26 cellular contexts compared by ENCODE assay signal in genomic region chr1:61330018-61330417, GRCh38.
DNase-seq lines count a peak whose midpoint lies in the region; ATAC-seq, FAIRE-seq and TF ChIP-seq lines count a peak whose summit lies in the region.
"Had no signal": no experiment of that assay in that cellular context is flagged by ENCODE, and none has a peak within 500 bp of the region (broad histone marks: within the 10 kb centered on the region; RNA-seq: fewer than 3 reads in every experiment).

No MANE protein-coding gene starts in this region.

- H3F3A ChIP-seq in GM23248 (ENCODE audit: insufficient read depth) (no peaks in the 10 kb centered on the region), PC-3 (ENCODE audit: low read length, unreplicated experiment) (no peaks in the 10 kb centered on the region)

- no peak overlapping the region for H3K18ac ChIP-seq in mesendoderm (ENCODE audit: low read length)

- no peak overlapping the region for H3K56ac ChIP-seq in mesendoderm (ENCODE audit: low read length)

- no peaks in the 10 kb centered on the region for H3K27me3 Mint-ChIP-seq in activated T-helper 17 cell treated with anti-CD3 and anti-CD28 coated beads, Interleukin-2, amount 50 U/mL, for 72 hours
- H3K27me3 Mint-ChIP-seq: CD4-positive, alpha-beta T cell; CD8-positive, alpha-beta memory T cell had no signal

- no peaks in the 10 kb centered on the region for H3K9me1 ChIP-seq in keratinocyte (ENCODE audit: control insufficient read depth, extremely low read depth, insufficient read depth, low read length)

- no peaks in the 10 kb centered on the region for H3K79me2 ChIP-seq in GM23248 (ENCODE audit: insufficient read depth)
- H3K79me2 ChIP-seq in PC-3 (ENCODE audit: low read length) = no peaks in the 10 kb centered on the region
- peaks cover 4% of the 10 kb centered on the region for H3K79me2 ChIP-seq in keratinocyte (ENCODE audit: control insufficient read depth, insufficient read depth, low read length)
- H3K79me2 ChIP-seq in mesendoderm (ENCODE audit: control insufficient read depth, insufficient read depth, low read length) = no peaks in the 10 kb centered on the region

- H3K4me3 ChIP-seq in GM23248 (no peak overlapping the region), PC-3 (ENCODE audit: low read length) (no peak overlapping the region), keratinocyte (ENCODE audit: control insufficient read depth in 2 of 3, extremely low read depth in 1 of 3, insufficient read depth in 2 of 3, low read depth in 1 of 3, low read length in 3 of 3) (peak overlapping the region in 2 of 3 experiments; percentile 1 to 2), Peyer's patch (no peak overlapping the region), mesendoderm (ENCODE audit: low read length) (no peak overlapping the region)
- H3K4me3 ChIP-seq: A549; BLaER1 treated with 17β-estradiol and CSF1 and Interleukin-3, amounts not matched to agents 10 nM and 100 nM had no signal

- H2AFZ ChIP-seq in GM23248 = no peak overlapping the region
- H2AFZ ChIP-seq in PC-3 (ENCODE audit: low read length) = 0 out of 2 replicates have a peak overlapping the region, but pooled peaks have one; percentile 15
- peak overlapping the region; percentile 77 for H2AFZ ChIP-seq in keratinocyte (ENCODE audit: control insufficient read depth, low read length)

- ATAC-seq in PC-3 = no peak
- ATAC-seq in activated T-helper 17 cell treated with anti-CD3 and anti-CD28 coated beads, Interleukin-2, amount 50 U/mL, for 72 hours (replicated peaks) = no peak
- ATAC-seq: A549 had no signal

- POLR2A ChIA-PET in PC-3 (lab: Charles Lee; ENCODE audit: unreplicated experiment) = no interaction called here

- no peak overlapping the region for H4K8ac ChIP-seq in mesendoderm (ENCODE audit: low read depth, low read length)

- no peak overlapping the region for H3K4me3 Mint-ChIP-seq in activated T-helper 17 cell treated with anti-CD3 and anti-CD28 coated beads, Interleukin-2, amount 50 U/mL, for 72 hours
- H3K4me3 Mint-ChIP-seq: CD14-positive monocyte; CD4-positive, alpha-beta T cell; CD8-positive, alpha-beta memory T cell had no signal

- no peak overlapping the region for H4K5ac ChIP-seq in mesendoderm (ENCODE audit: low read length)

- CTCF ChIA-PET in PC-3 (lab: Charles Lee) = no interaction called here

- no peaks in the 10 kb centered on the region for H3K36me3 ChIP-seq in GM23248 (ENCODE audit: low read depth)
- no peaks in the 10 kb centered on the region for H3K36me3 ChIP-seq in PC-3 (ENCODE audit: low read depth, low read length)
- H3K36me3 ChIP-seq in keratinocyte (ENCODE audit: control insufficient read depth in 2 of 2, extremely low read depth in 1 of 2, insufficient read depth in 2 of 2, low read length in 2 of 2) = peaks cover 2 to 4% of the 10 kb centered on the region in 2 experiments
- H3K36me3 ChIP-seq in Peyer's patch = no peaks in the 10 kb centered on the region
- no peaks in the 10 kb centered on the region for H3K36me3 ChIP-seq in mesendoderm (ENCODE audit: control insufficient read depth, insufficient read depth, low read length)
- H3K36me3 ChIP-seq: BE2C; BLaER1 treated with 17β-estradiol and CSF1 and Interleukin-3, amounts not matched to agents 10 nM and 100 nM had no signal

- FAIRE-seq in keratinocyte (lab: Jason Lieb, UNC) = no peak
- FAIRE-seq: A549, D721Med, GM12891, GM18507, H1 had no signal

- WGBS in GM23248 (ENCODE audit: low coverage in 1 of 2, low lambda C conversion rate in 2 of 2, missing lambda C conversion rate in 2 of 2), 2 experiments = 79 to 84% methylated on average over 5 of the region's 5 CpGs
- no CpG with 5 or more reads among the region's 5 CpGs for WGBS in mesendoderm (ENCODE audit: extremely low coverage, insufficient coverage, low lambda C conversion rate)

- H4K20me1 ChIP-seq in GM23248 (ENCODE audit: insufficient read depth) (no peaks in the 10 kb centered on the region), PC-3 (ENCODE audit: low read length) (no peaks in the 10 kb centered on the region), keratinocyte (ENCODE audit: control insufficient read depth, extremely low read depth, insufficient read depth, low read length) (no peaks in the 10 kb centered on the region)
- H4K20me1 ChIP-seq: BLaER1 treated with 17β-estradiol and CSF1 and Interleukin-3, amounts not matched to agents 10 nM and 100 nM had no signal

- H3K27ac ChIP-seq in GM23248 (no peak overlapping the region), PC-3 (ENCODE audit: low read length) (peak overlapping the region; percentile 66), keratinocyte (ENCODE audit: control insufficient read depth, insufficient read depth, low read length) (peak overlapping the region; percentile 88), Peyer's patch (no peak overlapping the region), mesendoderm (ENCODE audit: low read depth, low read length) (no peak overlapping the region)
- H3K27ac ChIP-seq: A549; BLaER1 treated with 17β-estradiol and CSF1 and Interleukin-3, amounts not matched to agents 10 nM and 100 nM had no signal

- TF ChIP-seq POLR2A in Peyer's patch (IDR thresholded peaks at IDR 0.05) = no peak

- H3K23ac ChIP-seq in mesendoderm (ENCODE audit: low read length) = no peak overlapping the region

- H3K4me2 ChIP-seq in GM23248 (ENCODE audit: unreplicated experiment) (no peak overlapping the region), PC-3 (ENCODE audit: low read length) (peak overlapping the region; percentile 50; the same call in 1 of the 2 replicates), keratinocyte (ENCODE audit: control insufficient read depth, extremely low read depth, insufficient read depth, low read depth, low read length) (peak overlapping the region; percentile 75), mesendoderm (ENCODE audit: low read length) (no peak overlapping the region)
- H3K4me2 ChIP-seq: A549; BLaER1 treated with 17β-estradiol and CSF1 and Interleukin-3, amounts not matched to agents 10 nM and 100 nM had no signal

- no peak overlapping the region for H2BK120ac ChIP-seq in mesendoderm (ENCODE audit: low read depth, low read length)

- H3K9ac ChIP-seq in GM23248 (no peak overlapping the region), PC-3 (ENCODE audit: low read length) (no peak overlapping the region), keratinocyte (ENCODE audit: control insufficient read depth, extremely low read depth, insufficient read depth, low read length) (peak overlapping the region; percentile 63), mesendoderm (ENCODE audit: low read length) (no peak overlapping the region)
- H3K9ac ChIP-seq: BLaER1 treated with 17β-estradiol and CSF1 and Interleukin-3, amounts not matched to agents 10 nM and 100 nM had no signal

- H3K79me1 ChIP-seq in mesendoderm (ENCODE audit: low read length) = no peaks in the 10 kb centered on the region

- BruUV-seq in PC-3 (replicated peaks; lab: Mats Ljungman, UMichigan) = no TSS peak

- peaks cover 9% of the 10 kb centered on the region for H3K9me3 Mint-ChIP-seq in activated T-helper 17 cell treated with anti-CD3 and anti-CD28 coated beads, Interleukin-2, amount 50 U/mL, for 72 hours
- H3K9me3 Mint-ChIP-seq: CD14-positive monocyte; CD8-positive, alpha-beta memory T cell had no signal

- no peak overlapping the region for H2BK15ac ChIP-seq in mesendoderm (replicated peaks; ENCODE audit: low read depth)

- intact Hi-C loops in PC-3 (cut with micrococcal nuclease) = no loop called here

- H3K4me1 ChIP-seq in GM23248 (ENCODE audit: insufficient read depth) = no peaks in the 10 kb centered on the region
- peaks cover 13% of the 10 kb centered on the region for H3K4me1 ChIP-seq in PC-3 (ENCODE audit: insufficient read depth, low read length)
- peaks cover 35% of the 10 kb centered on the region for H3K4me1 ChIP-seq in keratinocyte (ENCODE audit: control insufficient read depth, extremely low read depth, insufficient read depth, low read length)
- H3K4me1 ChIP-seq in Peyer's patch = no peaks in the 10 kb centered on the region
- H3K4me1 ChIP-seq in mesendoderm (ENCODE audit: control insufficient read depth, low read depth, low read length) = no peaks in the 10 kb centered on the region
- H3K4me1 ChIP-seq: BLaER1 treated with 17β-estradiol and CSF1 and Interleukin-3, amounts not matched to agents 10 nM and 100 nM had no signal

- no peaks in the 10 kb centered on the region for H3K9me3 ChIP-seq in GM23248 (ENCODE audit: low read depth)
- H3K9me3 ChIP-seq in PC-3 (ENCODE audit: low read length) = no peaks in the 10 kb centered on the region
- no peaks in the 10 kb centered on the region for H3K9me3 ChIP-seq in keratinocyte (ENCODE audit: control insufficient read depth, low read depth, low read length)
- no peaks in the 10 kb centered on the region for H3K9me3 ChIP-seq in Peyer's patch
- H3K9me3 ChIP-seq: A549; BE2C; BLaER1 treated with 17β-estradiol and CSF1 and Interleukin-3, amounts not matched to agents 10 nM and 100 nM had no signal

- H3K9me2 ChIP-seq in GM23248 (ENCODE audit: insufficient read depth) = no peaks in the 10 kb centered on the region
- H3K9me2 ChIP-seq in PC-3 (replicated peaks; ENCODE audit: low read length) = no peaks in the 10 kb centered on the region

- H3K4ac ChIP-seq in mesendoderm (ENCODE audit: low read depth, low read length) = no peak overlapping the region

- H3K4me1 Mint-ChIP-seq in activated T-helper 17 cell treated with anti-CD3 and anti-CD28 coated beads, Interleukin-2, amount 50 U/mL, for 72 hours = peaks cover 22% of the 10 kb centered on the region

- H3K27ac Mint-ChIP-seq in activated T-helper 17 cell treated with anti-CD3 and anti-CD28 coated beads, Interleukin-2, amount 50 U/mL, for 72 hours = peak overlapping the region; percentile 97
- H3K27ac Mint-ChIP-seq: CD14-positive monocyte; CD4-positive, alpha-beta T cell; CD8-positive, alpha-beta memory T cell had no signal

- no peak overlapping the region for H2AK5ac ChIP-seq in mesendoderm (ENCODE audit: low read length)

- H2BK5ac ChIP-seq in mesendoderm (ENCODE audit: low read length) = no peak overlapping the region

- dilution Hi-C loops in keratinocyte (cut with MboI; ENCODE audit: extremely low pct_ligation_motif_present, low sequenced_read_pairs) = no loop called here

- no peaks in the 10 kb centered on the region for H3K27me3 ChIP-seq in GM23248 (replicated peaks; ENCODE audit: insufficient read depth)
- no peaks in the 10 kb centered on the region for H3K27me3 ChIP-seq in PC-3 (ENCODE audit: low read length)
- H3K27me3 ChIP-seq in keratinocyte (ENCODE audit: control insufficient read depth, extremely low read depth, insufficient read depth, low read length) = no peaks in the 10 kb centered on the region
- H3K27me3 ChIP-seq in Peyer's patch = no peaks in the 10 kb centered on the region
- H3K27me3 ChIP-seq in mesendoderm (ENCODE audit: insufficient read depth, low read length, poor library complexity) = no peaks in the 10 kb centered on the region
- H3K27me3 ChIP-seq: BE2C; BLaER1 treated with 17β-estradiol and CSF1 and Interleukin-3, amounts not matched to agents 10 nM and 100 nM had no signal

- DNase-seq in GM23248 (peak; percentile 14), PC-3 (peak; percentile 80), keratinocyte (ENCODE audit: low read depth, low spot score) (no peak), Peyer's patch (no peak), NCI-H2081 (lab: John Stamatoyannopoulos, UW) (no peak), mesendoderm (no peak)
- DNase-seq: 8988T; ACHN; AML-193; BE2C; CD4-positive, alpha-beta T cell; CD8-positive, alpha-beta memory T cell; DMS 273 treated with DMSO at 0.1 percent for 48 hours; DMS79; EL; GDM1; H7; HCEC 1CT had no signal

- in situ Hi-C loops in GM23248 (cut with MboI) = loop anchor here (10.0 to 25.0 kb wide), 2 partner anchors 268 to 525 kb away; no protein-coding TSS in a partner anchor

- no peak for TF ChIP-seq CTCF in PC-3 (conservative IDR thresholded peaks at IDR 0.05; ENCODE audit: low read depth, low read length)
- no peak for TF ChIP-seq CTCF in keratinocyte (optimal IDR thresholded peaks at IDR 0.05 in 1 of 3, IDR thresholded peaks at IDR 0.05 in 1 of 3, conservative IDR thresholded peaks at IDR 0.05 in 1 of 3; ENCODE audit: extremely low read depth in 1 of 3, insufficient read depth in 2 of 3, low read length in 3 of 3)
- TF ChIP-seq CTCF in Peyer's patch (IDR thresholded peaks at IDR 0.05) = no peak

- peaks cover 9% of the 10 kb centered on the region for H3K36me3 Mint-ChIP-seq in activated T-helper 17 cell treated with anti-CD3 and anti-CD28 coated beads, Interleukin-2, amount 50 U/mL, for 72 hours (ENCODE audit: low read depth)

Comparison
In these comparisons a context has a peak if more than half of its experiments do, and no peak if none do; other contexts are left out.
1. DNase-seq: peak in GM23248 (single experiment) and PC-3 (single experiment); none in keratinocyte (single experiment), Peyer's patch (0 of 3), NCI-H2081 (0 of 2) and mesendoderm (single experiment).
2. H3K27ac ChIP-seq: peak in PC-3 (single experiment) and keratinocyte (single experiment); none in GM23248 (single experiment), Peyer's patch (0 of 4) and mesendoderm (single experiment).
3. H3K4me2 ChIP-seq: peak in PC-3 (single experiment) and keratinocyte (single experiment); none in GM23248 (single experiment) and mesendoderm (single experiment).
4. H3K4me3 ChIP-seq: peak in keratinocyte (2 of 3); none in GM23248 (single experiment), PC-3 (single experiment), Peyer's patch (0 of 4) and mesendoderm (single experiment).